In genomic region chr16:89994721-89995474, GRCh38 we compare ENCODE assay signal across 1 cellular context.
TF ChIP-seq lines count a peak whose summit lies in the region.
"Not testable (repeated sequence)": the region's sequence is repeated elsewhere in the genome, so short reads cannot be mapped to it uniquely, and the experiment has no call there.

No MANE protein-coding gene starts in this region.

TF ChIP-seq in HepG2, 621 proteins besides CTCF, POLR2A, EP300 and RAD21 (continued from another document):
- TF ChIP-seq MXI1 (IDR thresholded peaks at IDR 0.05; ENCODE audit: borderline replicate concordance, low read depth, low read length): peak; percentile 93; the same call in 2 of the 3 replicates
- 0 out of 2 replicates have a peak, but pooled peaks have one; percentile 30 for TF ChIP-seq NBN (conservative IDR thresholded peaks at IDR 0.05)
- TF ChIP-seq ZNF788 (CRISPR knock-in tag; IDR thresholded peaks at IDR 0.05; ENCODE audit: borderline replicate concordance): peak; percentile 65
- TF ChIP-seq HDAC1 (CRISPR knock-in tag; IDR thresholded peaks at IDR 0.05): peak; percentile 82
- peak; percentile 56; the same call in 1 of the 2 replicates for TF ChIP-seq JUNB (CRISPR knock-in tag; IDR thresholded peaks at IDR 0.05; ENCODE audit: borderline replicate concordance)
- peak; percentile 9; the same call in 1 of the 2 replicates for TF ChIP-seq FOXC1 (CRISPR knock-in tag; IDR thresholded peaks at IDR 0.05; ENCODE audit: borderline replicate concordance)
- peak; percentile 26; the same call in 1 of the 2 replicates for TF ChIP-seq IKZF5 (CRISPR knock-in tag; IDR thresholded peaks at IDR 0.05)
- peak; percentile 35; the same call in 1 of the 2 replicates for TF ChIP-seq GATAD2A (CRISPR knock-in tag; IDR thresholded peaks at IDR 0.05)
- peak; percentile 78 for TF ChIP-seq CREB1 (IDR thresholded peaks at IDR 0.05)
- not testable (repeated sequence) for TF ChIP-seq CREB1 (CRISPR knock-in tag; IDR thresholded peaks at IDR 0.05); SOX6 (IDR thresholded peaks at IDR 0.05); LCORL (IDR thresholded peaks at IDR 0.05)
- TF ChIP-seq JUN (CRISPR knock-in tag; IDR thresholded peaks at IDR 0.05): peak; percentile 71; the same call in 1 of the 2 replicates
- peak; percentile 71 for TF ChIP-seq ATF3 (CRISPR knock-in tag; IDR thresholded peaks at IDR 0.05)
- TF ChIP-seq MAFF (IDR thresholded peaks at IDR 0.05; ENCODE audit: low read depth, low read length): peak; percentile 97
- peak; percentile 62 for TF ChIP-seq NFE2 (CRISPR knock-in tag; IDR thresholded peaks at IDR 0.05)
- peak; percentile 66 for TF ChIP-seq SOX6 (CRISPR knock-in tag; IDR thresholded peaks at IDR 0.05)
- peak; percentile 56 for TF ChIP-seq ZGPAT (CRISPR knock-in tag; IDR thresholded peaks at IDR 0.05)
- TF ChIP-seq MTERF4 (CRISPR knock-in tag; IDR thresholded peaks at IDR 0.05): 0 out of 2 replicates have a peak, but pooled peaks have one; percentile 36
- 0 out of 2 replicates have a peak, but pooled peaks have one; percentile 21 for TF ChIP-seq ZNF281 (CRISPR knock-in tag; IDR thresholded peaks at IDR 0.05; ENCODE audit: borderline replicate concordance)
- TF ChIP-seq ZNF547 (CRISPR knock-in tag; IDR thresholded peaks at IDR 0.05): 0 out of 2 replicates have a peak, but pooled peaks have one; percentile 49
- TF ChIP-seq ZNF414 (CRISPR knock-in tag; IDR thresholded peaks at IDR 0.05): peak; percentile 86
- TF ChIP-seq LCORL (CRISPR knock-in tag; IDR thresholded peaks at IDR 0.05): peak; percentile 49; the same call in 1 of the 2 replicates
- TF ChIP-seq SOX5 (CRISPR knock-in tag; IDR thresholded peaks at IDR 0.05; ENCODE audit: borderline replicate concordance): peak; percentile 54; the same call in 1 of the 2 replicates
- TF ChIP-seq NCOA2 (CRISPR knock-in tag; IDR thresholded peaks at IDR 0.05): 0 out of 2 replicates have a peak, but pooled peaks have one; percentile 26
- peak; percentile 83 for TF ChIP-seq ZNF552 (CRISPR knock-in tag; IDR thresholded peaks at IDR 0.05; ENCODE audit: borderline replicate concordance)
- TF ChIP-seq CBX5 (CRISPR knock-in tag; IDR thresholded peaks at IDR 0.05; ENCODE audit: borderline replicate concordance): peak; percentile 61; the same call in 1 of the 2 replicates
- peak; percentile 91 to 99 for TF ChIP-seq MAFK (conservative IDR thresholded peaks at IDR 0.05 in 1 of 2, IDR thresholded peaks at IDR 0.05 in 1 of 2; ENCODE audit: low read length in 2 of 2)
- 0 out of 2 replicates have a peak, but pooled peaks have one; percentile 17 for TF ChIP-seq IRF1 (CRISPR knock-in tag; IDR thresholded peaks at IDR 0.05; ENCODE audit: low read depth)
- 0 out of 2 replicates have a peak, but pooled peaks have one; percentile 24 for TF ChIP-seq KMT2B (CRISPR knock-in tag; IDR thresholded peaks at IDR 0.05)
- peak; percentile 77 for TF ChIP-seq ZNF350 (CRISPR knock-in tag; IDR thresholded peaks at IDR 0.05; ENCODE audit: borderline replicate concordance, low read depth)
- TF ChIP-seq TRIM24 (CRISPR knock-in tag; IDR thresholded peaks at IDR 0.05): peak; percentile 97
- peak; percentile 52; the same call in 1 of the 2 replicates for TF ChIP-seq RNF219 (CRISPR knock-in tag; IDR thresholded peaks at IDR 0.05)
- TF ChIP-seq U2AF1 (optimal IDR thresholded peaks at IDR 0.05; ENCODE audit: low read depth, low read length): peak; percentile 37
- TF ChIP-seq ATF4 (CRISPR knock-in tag; IDR thresholded peaks at IDR 0.05): peak in 1 of 2 experiments; percentile 5; a peak in 1 of 4 replicates
- TF ChIP-seq ZNF431 (CRISPR knock-in tag; IDR thresholded peaks at IDR 0.05; ENCODE audit: borderline replicate concordance, low read depth): peak; percentile 5; the same call in 1 of the 2 replicates
- TF ChIP-seq ZXDC (CRISPR knock-in tag; IDR thresholded peaks at IDR 0.05): peak; percentile 66; the same call in 1 of the 2 replicates
- TF ChIP-seq ATF1 (CRISPR knock-in tag; IDR thresholded peaks at IDR 0.05): 0 out of 2 replicates have a peak, but pooled peaks have one; percentile 8
- TF ChIP-seq RFX5 (IDR thresholded peaks at IDR 0.05; ENCODE audit: low read depth, low read length): peak; percentile 63; the same call in 1 of the 2 replicates
